ENCODE assay signal across 27 cellular contexts in the genomic region with DNA sequence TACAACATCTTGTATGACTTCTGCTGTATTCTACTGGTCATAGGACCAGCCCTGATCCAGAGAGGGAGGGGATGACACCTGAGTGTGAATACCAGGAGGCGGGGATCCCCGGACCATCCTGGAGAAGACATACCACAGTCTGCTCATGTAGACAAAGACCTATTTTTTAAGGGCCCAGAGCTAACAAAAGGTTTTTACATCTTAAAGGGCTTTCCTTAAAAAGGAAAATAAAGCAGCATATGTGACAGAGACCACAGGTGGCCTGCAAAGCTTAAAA. TPM values are rescaled to one million over a fixed set of nuclear protein-coding genes. Genes with fewer than 3 reads are reported as not detected.
DNase-seq lines count a peak whose midpoint lies in the region; ATAC-seq and TF ChIP-seq lines count a peak whose summit lies in the region.
"Had no signal": no experiment of that assay in that cellular context is flagged by ENCODE, and none has a peak within 500 bp of the region (broad histone marks: within the 10 kb centered on the region; RNA-seq: fewer than 3 reads in every experiment).

No MANE protein-coding gene starts in this region.

- H2AFZ ChIP-seq in GM23338 = no peak overlapping the region
- no peak overlapping the region for H2AFZ ChIP-seq in OCI-LY1 (ENCODE audit: low read length)
- no peak overlapping the region for H2AFZ ChIP-seq in trophoblast cell (ENCODE audit: insufficient read depth, low read length, poor library complexity)

- no peaks in the 10 kb centered on the region; the same call in 2 of the 3 replicates for H3K9me3 Mint-ChIP-seq in GM23338
- peaks cover 10% of the 10 kb centered on the region for H3K9me3 Mint-ChIP-seq in glutamatergic neuron (ENCODE audit: unreplicated experiment)
- H3K9me3 Mint-ChIP-seq in naive thymus-derived CD8-positive, alpha-beta T cell = no peaks in the 10 kb centered on the region
- H3K9me3 Mint-ChIP-seq: activated T-cell treated with anti-CD3 and anti-CD28 coated beads, Interleukin-2, amount 50 U/mL, for 4 hours; HFFc6 had no signal

- no peak overlapping the region for H4K8ac ChIP-seq in trophoblast cell (ENCODE audit: low read depth, low read length)

- H3K9me2 ChIP-seq in GM23338 (ENCODE audit: insufficient read depth) (no peaks in the 10 kb centered on the region), OCI-LY1 (ENCODE audit: low read depth, low read length) (no peaks in the 10 kb centered on the region)

- no peak overlapping the region for H2BK12ac ChIP-seq in trophoblast cell (ENCODE audit: low read length)

- H3K4me1 Mint-ChIP-seq in GM23338 (peaks cover 84% of the 10 kb centered on the region), glutamatergic neuron (ENCODE audit: low read depth, unreplicated experiment) (peaks cover 71% of the 10 kb centered on the region)
- peaks cover 58 to 99% (median 90%) of the 10 kb centered on the region in 4 donors for H3K4me1 Mint-ChIP-seq in naive thymus-derived CD8-positive, alpha-beta T cell

- H3K79me1 ChIP-seq in trophoblast cell (ENCODE audit: low read length) = peaks cover 7% of the 10 kb centered on the region

- no peak overlapping the region for H3K18ac ChIP-seq in trophoblast cell (ENCODE audit: low read length)

- H4K12ac ChIP-seq in trophoblast cell (ENCODE audit: low read depth, low read length) = no peak overlapping the region

- peaks cover 75% of the 10 kb centered on the region for H3K4me1 ChIP-seq in GM23338 (ENCODE audit: insufficient read depth)
- H3K4me1 ChIP-seq in OCI-LY1 (ENCODE audit: insufficient read depth, low read length, severe bottlenecking) = peaks cover 99% of the 10 kb centered on the region
- peaks cover 16 to 23% of the 10 kb centered on the region in 2 experiments for H3K4me1 ChIP-seq in trophoblast cell (ENCODE audit: control insufficient read depth in 1 of 2, insufficient read depth in 2 of 2, low read length in 2 of 2)
- peaks cover 16 to 79% of the 10 kb centered on the region in 2 donors for H3K4me1 ChIP-seq in left lung

- H3K9ac ChIP-seq in OCI-LY1 (ENCODE audit: low read length) (peak overlapping the region; percentile 24; the same call in 1 of the 2 replicates), trophoblast cell (ENCODE audit: low read length) (no peak overlapping the region)

- no CpG with 5 or more reads among the region's 2 CpGs for WGBS in trophoblast cell (ENCODE audit: extremely low coverage, insufficient coverage, insufficient read length)

- ATAC-seq in GM23338 (peak; percentile 62), left lung (no peak), HG03196 (IDR thresholded peaks at IDR 0.05; ENCODE audit: unreplicated experiment) (no peak)
- ATAC-seq in naive thymus-derived CD8-positive, alpha-beta T cell = no peak
- ATAC-seq: activated CD8-positive, alpha-beta memory T cell treated with anti-CD3 and anti-CD28 coated beads, Interleukin-2, amount 10 ng/mL, durations not matched to agents 7 days and 5 days; activated T-cell treated with anti-CD3 and anti-CD28 coated beads, Interleukin-2, amount 50 U/mL, for 4 hours; right cardiac atrium had no signal

- H3K27ac Mint-ChIP-seq in GM23338 (peak overlapping the region; percentile 30), glutamatergic neuron (ENCODE audit: unreplicated experiment) (peak overlapping the region; percentile 88)
- H3K27ac Mint-ChIP-seq in naive thymus-derived CD8-positive, alpha-beta T cell = peak overlapping the region in 3 of 10 donors; percentile 8 to 40 (median 39)
- H3K27ac Mint-ChIP-seq: activated CD8-positive, alpha-beta memory T cell treated with anti-CD3 and anti-CD28 coated beads, Interleukin-2, amount 10 ng/mL, durations not matched to agents 7 days and 5 days; HFFc6 had no signal

- no peak overlapping the region for H2AK5ac ChIP-seq in trophoblast cell (ENCODE audit: low read length)

- H3K4me3 Mint-ChIP-seq in GM23338 = no peak overlapping the region
- H3K4me3 Mint-ChIP-seq in glutamatergic neuron (ENCODE audit: unreplicated experiment) = peak overlapping the region; percentile 74
- H3K4me3 Mint-ChIP-seq in naive thymus-derived CD8-positive, alpha-beta T cell = no peak overlapping the region
- H3K4me3 Mint-ChIP-seq: activated CD8-positive, alpha-beta memory T cell treated with anti-CD3 and anti-CD28 coated beads, Interleukin-2, amount 10 ng/mL, durations not matched to agents 7 days and 5 days; activated T-cell treated with anti-CD3 and anti-CD28 coated beads, Interleukin-2, amount 50 U/mL, for 4 hours; HFFc6 had no signal

- H3K14ac ChIP-seq in trophoblast cell (ENCODE audit: low read length) = no peak overlapping the region

- H3K27me3 Mint-ChIP-seq in GM23338 (ENCODE audit: insufficient read depth, low read depth, poor library complexity) (peaks cover 4% of the 10 kb centered on the region), glutamatergic neuron (ENCODE audit: unreplicated experiment) (peaks cover 14% of the 10 kb centered on the region)
- H3K27me3 Mint-ChIP-seq in naive thymus-derived CD8-positive, alpha-beta T cell = no peaks in the 10 kb centered on the region
- H3K27me3 Mint-ChIP-seq: activated CD8-positive, alpha-beta memory T cell treated with anti-CD3 and anti-CD28 coated beads, Interleukin-2, amount 10 ng/mL, durations not matched to agents 7 days and 5 days had no signal

- TF ChIP-seq CTCF in GM23338 (conservative IDR thresholded peaks at IDR 0.05; ENCODE audit: low read depth in 2 of 2) (no peak), OCI-LY1 (IDR thresholded peaks at IDR 0.05; ENCODE audit: low read length) (no peak), glutamatergic neuron (IDR thresholded peaks at IDR 0.05; ENCODE audit: partially characterized antibody, unreplicated experiment) (no peak), left lung (IDR thresholded peaks at IDR 0.05) (no peak)

- no peak overlapping the region for H3K23ac ChIP-seq in trophoblast cell (ENCODE audit: low read length)

- no peaks in the 10 kb centered on the region for H4K20me1 ChIP-seq in GM23338 (replicated peaks; ENCODE audit: insufficient read depth)
- no peaks in the 10 kb centered on the region for H4K20me1 ChIP-seq in OCI-LY1 (ENCODE audit: insufficient read depth, low read length)

- no peaks in the 10 kb centered on the region for H3F3A ChIP-seq in GM23338 (replicated peaks; ENCODE audit: low read depth)
- no peaks in the 10 kb centered on the region for H3F3A ChIP-seq in OCI-LY1 (ENCODE audit: insufficient read depth, low read length)

- POLR2A ChIA-PET in naive thymus-derived CD8-positive, alpha-beta T cell (lab: Charles Lee) = interaction anchor here (0.9 kb wide), 1 partner anchor 118 kb away, joined by 3 read pairs; no protein-coding TSS in a partner anchor

- no peaks in the 10 kb centered on the region for H3K27me3 ChIP-seq in GM23338 (ENCODE audit: insufficient read depth)
- H3K27me3 ChIP-seq in OCI-LY1 (ENCODE audit: insufficient read depth, low read length) = no peaks in the 10 kb centered on the region
- no peaks in the 10 kb centered on the region for H3K27me3 ChIP-seq in trophoblast cell (ENCODE audit: insufficient read depth, low read length)
- H3K27me3 ChIP-seq in left lung = no peaks in the 10 kb centered on the region
- H3K27me3 ChIP-seq: esophagus muscularis mucosa, stomach, tibial artery had no signal

- H4K91ac ChIP-seq in trophoblast cell (ENCODE audit: low read depth, low read length) = peak overlapping the region; percentile 2

- DNase-seq in GM23338 (ENCODE audit: low spot score) (peak; percentile 61), glutamatergic neuron (no peak), trophoblast cell (no peak), left lung (no peak)
- no peak for DNase-seq in activated effector memory CD4-positive, alpha-beta T cell treated with anti-CD3 and anti-CD28 coated beads, Interleukin-2, amount 50 U/mL, for 16 hours
- DNase-seq in naive thymus-derived CD8-positive, alpha-beta T cell = no peak
- DNase-seq: activated CD4-positive, alpha-beta T cell treated with anti-CD3 and anti-CD28 coated beads, Interleukin-2, amount 50 U/mL, for 4 hours; activated CD8-positive, alpha-beta memory T cell treated with anti-CD3 and anti-CD28 coated beads, Interleukin-2, amount 10 ng/mL, durations not matched to agents 7 days and 5 days; activated naive CD4-positive, alpha-beta T cell treated with Interleukin-2 at 50 U/mL for 16 hours; activated T-cell treated with anti-CD3 and anti-CD28 coated beads, Interleukin-2, amount 50 U/mL, for 4 hours; dermis blood vessel endothelial cell; DMS79 treated with DMSO at 0.1 percent for 48 hours; foreskin fibroblast; GF-D8; HFFc6; NCI-H1048; NCI-H446; NCI-H774; right cardiac atrium; stomach; T-helper 1 cell; tibial artery had no signal

- intact Hi-C loops in left lung (cut with DNase I) = no loop called here

- no peak overlapping the region for H2BK120ac ChIP-seq in trophoblast cell (ENCODE audit: insufficient read depth, low read length, poor library complexity)

- peak overlapping the region; percentile 3 for H3K4ac ChIP-seq in trophoblast cell (ENCODE audit: low read depth, low read length)

- peak overlapping the region; percentile 70 for H3K27ac ChIP-seq in GM23338 (ENCODE audit: low read depth)
- H3K27ac ChIP-seq in OCI-LY1 (ENCODE audit: low read depth, low read length, poor library complexity, severe bottlenecking) = peak overlapping the region; percentile 73
- no peak overlapping the region for H3K27ac ChIP-seq in trophoblast cell (ENCODE audit: low read depth, low read length)
- H3K27ac ChIP-seq in left lung = no peak overlapping the region
- H3K27ac ChIP-seq: C4-2B, tibial artery had no signal

- H2BK5ac ChIP-seq in trophoblast cell (ENCODE audit: low read depth, low read length, poor library complexity) = no peak overlapping the region

- H3K36me3 ChIP-seq in GM23338 (ENCODE audit: insufficient read depth) = no peaks in the 10 kb centered on the region
- no peaks in the 10 kb centered on the region; the same call in 1 of the 2 replicates for H3K36me3 ChIP-seq in OCI-LY1 (ENCODE audit: insufficient read depth, low read length)
- no peaks in the 10 kb centered on the region for H3K36me3 ChIP-seq in trophoblast cell (ENCODE audit: control insufficient read depth in 1 of 2, insufficient read depth in 2 of 2, low read length in 2 of 2)
- no peaks in the 10 kb centered on the region for H3K36me3 ChIP-seq in left lung
- H3K36me3 ChIP-seq: esophagus muscularis mucosa, stomach, tibial artery had no signal

- H3K36me3 Mint-ChIP-seq in GM23338 (ENCODE audit: low read depth) (no peaks in the 10 kb centered on the region; the same call in 2 of the 3 replicates), glutamatergic neuron (ENCODE audit: unreplicated experiment) (no peaks in the 10 kb centered on the region)
- peaks cover 0 to 5% (median 1%) of the 10 kb centered on the region in 3 donors for H3K36me3 Mint-ChIP-seq in naive thymus-derived CD8-positive, alpha-beta T cell

- peak overlapping the region; percentile 54; the same call in 1 of the 2 replicates for H3K4me2 ChIP-seq in GM23338
- H3K4me2 ChIP-seq in OCI-LY1 (ENCODE audit: low read length) = peak overlapping the region; percentile 51; the same call in 1 of the 2 replicates
- H3K4me2 ChIP-seq in trophoblast cell (ENCODE audit: low read length) = no peak overlapping the region
- H3K4me2 ChIP-seq: smooth muscle cell had no signal

- H3K4me3 ChIP-seq in GM23338 = no peak overlapping the region
- H3K4me3 ChIP-seq in OCI-LY1 (ENCODE audit: low read depth, low read length, poor library complexity, severe bottlenecking) = no peak overlapping the region
- no peak overlapping the region for H3K4me3 ChIP-seq in trophoblast cell (ENCODE audit: low read depth, low read length)
- no peak overlapping the region for H3K4me3 ChIP-seq in left lung
- H3K4me3 ChIP-seq: esophagus muscularis mucosa, smooth muscle cell, stomach, tibial artery had no signal

- peaks cover 77% of the 10 kb centered on the region for H3K79me2 ChIP-seq in GM23338 (replicated peaks; ENCODE audit: insufficient read depth)
- peaks cover 64% of the 10 kb centered on the region for H3K79me2 ChIP-seq in OCI-LY1 (ENCODE audit: insufficient read depth, low read length)
- H3K79me2 ChIP-seq in trophoblast cell (ENCODE audit: control insufficient read depth, insufficient read depth, low read length, poor library complexity) = peaks cover 14% of the 10 kb centered on the region

- H3K9me3 ChIP-seq in OCI-LY1 (ENCODE audit: low read length) = no peaks in the 10 kb centered on the region
- no peaks in the 10 kb centered on the region for H3K9me3 ChIP-seq in trophoblast cell (ENCODE audit: insufficient read depth, low read depth, low read length)
- no peaks in the 10 kb centered on the region for H3K9me3 ChIP-seq in left lung
- H3K9me3 ChIP-seq: esophagus muscularis mucosa, stomach, tibial artery had no signal

RNA-seq across cellular contexts. Expression of a gene that starts 43.8 kb away (rescaled TPM):
- 80.7 and 82.8 TPM in 2 replicates for total RNA-seq in GM23338 (2014; rRNA removed; shearing (Covaris generic))
- polyA plus RNA-seq in GM23338 (2016; fragmentation: Nextera tagmentation; extraction: Ambion mirVana) = 9.9 and 10.9 TPM in 2 replicates
- total RNA-seq in glutamatergic neuron (ENCODE audit: unreplicated experiment) (319 TPM), left lung (100 to 1,000 TPM in 1 of 2 donors, 10 to 100 TPM in 1; 73.7 to 112 TPM)
- polyA plus RNA-seq in trophoblast cell (2013) = 77.7 and 79.5 TPM in 2 replicates
- total RNA-seq in naive thymus-derived CD8-positive, alpha-beta T cell = 10 to 100 TPM; 91.7 to 94.7 TPM
- 1 to 10 TPM; 1.6 to 9.0 (median 4.4) TPM for polyA plus RNA-seq in naive thymus-derived CD8-positive, alpha-beta T cell

Comparison
In these comparisons a context has a peak if more than half of its experiments do, and no peak if none do; other contexts are left out.
1. H3K27ac ChIP-seq: peak in GM23338 (single experiment) and OCI-LY1 (single experiment); none in trophoblast cell (single experiment) and left lung (0 of 2).